Comparison of ENCODE assay signal across 19 cellular contexts in the genomic region with DNA sequence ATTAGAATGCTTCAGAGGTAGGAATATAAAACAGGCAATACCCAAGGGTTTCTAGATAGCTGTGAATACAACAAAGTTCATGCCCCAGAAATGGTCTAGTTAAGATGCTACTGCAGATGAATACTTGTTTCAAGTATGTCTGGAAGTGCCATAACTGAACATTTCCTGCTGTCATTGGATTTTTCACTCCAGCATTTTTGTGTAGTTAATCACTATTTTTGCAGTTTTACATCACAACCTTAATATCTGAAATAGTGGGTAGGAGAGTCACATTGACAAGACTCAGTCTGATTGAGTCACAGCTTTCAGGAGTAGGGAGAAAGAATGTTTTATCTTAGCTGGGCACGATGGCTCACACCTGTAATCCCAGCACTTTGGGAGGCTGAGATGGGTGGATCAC.
A peak's percentile ranks its signal among the peaks of the same experiment; 100 is the strongest.
DNase-seq lines count a peak whose midpoint lies in the region; ATAC-seq and TF ChIP-seq lines count a peak whose summit lies in the region.
"Had no signal": no experiment of that assay in that cellular context is flagged by ENCODE, and none has a peak within 500 bp of the region (broad histone marks: within the 10 kb centered on the region; RNA-seq: fewer than 3 reads in every experiment).

No MANE protein-coding gene starts in this region.

- H3K4me1 ChIP-seq in fibroblast of lung (ENCODE audit: control insufficient read depth, extremely low read depth, insufficient read depth, low read length) = peaks cover 2% of the 10 kb centered on the region

- H3K36me3 ChIP-seq in fibroblast of lung (ENCODE audit: control insufficient read depth, insufficient read depth, low read length) = no peaks in the 10 kb centered on the region
- H3K36me3 ChIP-seq: ovary, spleen had no signal

- H3K27ac ChIP-seq in fibroblast of lung (ENCODE audit: insufficient read depth, low read length) = no peak overlapping the region
- H3K27ac ChIP-seq: ovary had no signal

- TF ChIP-seq CTCF in fibroblast of lung (conservative IDR thresholded peaks at IDR 0.05 in 1 of 2, IDR thresholded peaks at IDR 0.05 in 1 of 2; ENCODE audit: low read depth in 1 of 2, low read length in 2 of 2) = no peak

- H3K4me1 Mint-ChIP-seq in T-helper 17 cell = no peaks in the 10 kb centered on the region
- H3K4me1 Mint-ChIP-seq: activated CD4-positive, alpha-beta memory T cell treated with anti-CD3 and anti-CD28 coated beads, Interleukin-2, amount 10 ng/mL, durations not matched to agents 7 days and 5 days; CD14-positive monocyte; IgD-negative memory B cell had no signal

- H3K4me3 Mint-ChIP-seq in T-helper 17 cell = no peak overlapping the region
- H3K4me3 Mint-ChIP-seq: activated CD4-positive, alpha-beta memory T cell treated with anti-CD3 and anti-CD28 coated beads, Interleukin-2, amount 10 ng/mL, durations not matched to agents 7 days and 5 days; activated T-helper 1 cell treated with anti-CD3 and anti-CD28 coated beads, Interleukin-12 subunit alpha, Interleukin-12 subunit beta, Interleukin-2, Interleukin-4 antibody, amounts not matched to agents 30 ng/mL and 10 ng/mL and 1 ng/mL, durations not matched to agents 14 hours and 24 hours and 36 hours; CD14-positive monocyte; IgD-negative memory B cell had no signal

- H3K27me3 Mint-ChIP-seq in T-helper 17 cell = peaks cover 25% of the 10 kb centered on the region

- no peaks in the 10 kb centered on the region for H3K27me3 ChIP-seq in fibroblast of lung (ENCODE audit: control insufficient read depth, insufficient read depth, low read length)
- H3K27me3 ChIP-seq: ovary had no signal

- H3K4me2 ChIP-seq in fibroblast of lung (ENCODE audit: extremely low read depth, insufficient read depth, low read length) = no peak overlapping the region

- no peaks in the 10 kb centered on the region for H3K36me3 Mint-ChIP-seq in T-helper 17 cell (ENCODE audit: low read depth)
- H3K36me3 Mint-ChIP-seq: CD14-positive monocyte, IgD-negative memory B cell had no signal

- H3K79me2 ChIP-seq in fibroblast of lung (ENCODE audit: control insufficient read depth, insufficient read depth, low read length) = no peaks in the 10 kb centered on the region

- H3K9me3 ChIP-seq in fibroblast of lung (ENCODE audit: control insufficient read depth, insufficient read depth, low read depth, low read length) = no peaks in the 10 kb centered on the region
- no peaks in the 10 kb centered on the region for H3K9me3 ChIP-seq in T-helper 17 cell (ENCODE audit: control insufficient read depth, low read length, poor library complexity, severe bottlenecking)
- H3K9me3 ChIP-seq: ovary, spleen had no signal

- no peaks in the 10 kb centered on the region for H4K20me1 ChIP-seq in fibroblast of lung (ENCODE audit: control insufficient read depth, extremely low read depth, insufficient read depth, low read length)

- no peak overlapping the region for H3K4me3 ChIP-seq in fibroblast of lung (replicated peaks in 1 of 4; ENCODE audit: control extremely low read depth in 1 of 4, insufficient read depth in 1 of 4, low read depth in 3 of 4, low read length in 4 of 4)
- H3K4me3 ChIP-seq: ovary, spleen had no signal

- peak; percentile 86 for DNase-seq in EL
- DNase-seq in RPMI7951 (ENCODE audit: low read depth) = peak; percentile 8
- peak; percentile 16 to 92 for DNase-seq in fibroblast of lung (ENCODE audit: low read depth in 2 of 2)
- peak; percentile 17 for DNase-seq in renal cortical epithelial cell (ENCODE audit: low read depth)
- DNase-seq in T-helper 17 cell = no peak
- DNase-seq in DMS 273 (lab: John Stamatoyannopoulos, UW; ENCODE audit: unreplicated experiment) = no peak
- DNase-seq in stimulated activated naive CD4-positive, alpha-beta T cell treated with Interleukin-2 at 50 U/mL for 16 hours (lab: John Stamatoyannopoulos, UW) = no peak
- no peak for DNase-seq in NCI-H2227 (lab: John Stamatoyannopoulos, UW; ENCODE audit: unreplicated experiment)
- DNase-seq: activated CD4-positive, alpha-beta memory T cell treated with anti-CD3 and anti-CD28 coated beads, Interleukin-2, amount 10 ng/mL, durations not matched to agents 7 days and 5 days; aorta; effector CD8-positive, alpha-beta T cell; glutamatergic neuron; kidney; NCI-H1105 treated with DMSO at 0.1 percent for 48 hours; ovary; spleen had no signal

- H3K27ac Mint-ChIP-seq in T-helper 17 cell = no peak overlapping the region
- H3K27ac Mint-ChIP-seq: activated CD4-positive, alpha-beta memory T cell treated with anti-CD3 and anti-CD28 coated beads, Interleukin-2, amount 10 ng/mL, durations not matched to agents 7 days and 5 days; activated T-helper 1 cell treated with anti-CD3 and anti-CD28 coated beads, Interleukin-12 subunit alpha, Interleukin-12 subunit beta, Interleukin-2, Interleukin-4 antibody, amounts not matched to agents 30 ng/mL and 10 ng/mL and 1 ng/mL, durations not matched to agents 14 hours and 24 hours and 36 hours; CD14-positive monocyte; IgD-negative memory B cell had no signal

- H2AFZ ChIP-seq in fibroblast of lung (ENCODE audit: low read length) = no peak overlapping the region

- no peak overlapping the region for H3K9ac ChIP-seq in fibroblast of lung (ENCODE audit: insufficient read depth, low read length)

- ATAC-seq in T-helper 17 cell = no peak

Comparison
In these comparisons a context has a peak if more than half of its experiments do, and no peak if none do; other contexts are left out.
1. DNase-seq: peak in EL (single experiment), RPMI7951 (single experiment), fibroblast of lung (2 of 2) and renal cortical epithelial cell (single experiment); none in T-helper 17 cell (0 of 3), DMS 273 (single experiment), stimulated activated naive CD4-positive, alpha-beta T cell treated with Interleukin-2 at 50 U/mL for 16 hours (single experiment) and NCI-H2227 (single experiment).